ENCODE assay signal across 20 cellular contexts in genomic region chr3:99509224-99509623, GRCh38.
A peak's percentile ranks its signal among the peaks of the same experiment; 100 is the strongest.
DNase-seq lines count a peak whose midpoint lies in the region; ATAC-seq and TF ChIP-seq lines count a peak whose summit lies in the region.
"Had no signal": no experiment of that assay in that cellular context is flagged by ENCODE, and none has a peak within 500 bp of the region (broad histone marks: within the 10 kb centered on the region; RNA-seq: fewer than 3 reads in every experiment).

No MANE protein-coding gene starts in this region.

- H2AFZ ChIP-seq in SK-N-SH (ENCODE audit: low read depth): peak overlapping the region; percentile 45; the same call in 1 of the 2 replicates

- TF ChIP-seq CTCF in left ventricle myocardium inferior (IDR thresholded peaks at IDR 0.05; ENCODE audit: borderline replicate concordance) (no peak), SK-N-SH (IDR thresholded peaks at IDR 0.05) (no peak), fibroblast of villous mesenchyme (IDR thresholded peaks at IDR 0.05; ENCODE audit: insufficient read depth, low read depth, low read length) (no peak), stomach (IDR thresholded peaks at IDR 0.05) (no peak)
- no peak for TF ChIP-seq CTCF in activated CD8-positive, alpha-beta T cell treated with anti-CD3 and anti-CD28 coated beads for 36 hours (IDR thresholded peaks at IDR 0.05)

- peak in 1 of 3 donors; percentile 47 for DNase-seq in right cardiac atrium
- DNase-seq in left ventricle myocardium inferior: no peak
- no peak for DNase-seq in SK-N-SH
- peak; percentile 66 for DNase-seq in fibroblast of villous mesenchyme (ENCODE audit: low read depth)
- DNase-seq in stomach: no peak
- DNase-seq in activated CD8-positive, alpha-beta T cell treated with anti-CD3 and anti-CD28 coated beads for 36 hours: no peak
- DNase-seq in HK-2 (ENCODE audit: unreplicated experiment): no peak
- DNase-seq in NCI-H1436 (lab: John Stamatoyannopoulos, UW): no peak
- DNase-seq: ACHN; activated CD4-positive, alpha-beta T cell treated with anti-CD3 and anti-CD28 coated beads, Interleukin-2, amount 10 ng/mL, durations not matched to agents 24 days and 14 days; Caco-2; GF-D8; glutamatergic neuron; KBM-7; midbrain; NCI-H1105 treated with DMSO at 0.1 percent for 48 hours; NCI-H2171 treated with DMSO at 0.1 percent for 48 hours; stimulated activated CD4-positive, alpha-beta T cell treated with anti-CD3 and anti-CD28 coated beads, Interleukin-4, amount 100 ng/mL, for 24 hours; tibial artery had no signal

- TF ChIP-seq EP300 in SK-N-SH (IDR thresholded peaks at IDR 0.05; ENCODE audit: borderline replicate concordance in 1 of 2, low read depth in 1 of 2, low read length in 1 of 2): no peak
- TF ChIP-seq EP300 in stomach (IDR thresholded peaks at IDR 0.05): no peak

- H4K20me1 ChIP-seq in SK-N-SH (ENCODE audit: insufficient read depth): no peaks in the 10 kb centered on the region

- H3K9me2 ChIP-seq in SK-N-SH: no peaks in the 10 kb centered on the region

- no peak overlapping the region for H3K4me3 Mint-ChIP-seq in activated CD8-positive, alpha-beta T cell treated with anti-CD3 and anti-CD28 coated beads for 36 hours
- H3K4me3 Mint-ChIP-seq: activated CD4-positive, alpha-beta T cell treated with anti-CD3 and anti-CD28 coated beads, Interleukin-2, amount 10 ng/mL, durations not matched to agents 24 days and 14 days had no signal

- H3K36me3 Mint-ChIP-seq in activated CD8-positive, alpha-beta T cell treated with anti-CD3 and anti-CD28 coated beads for 36 hours (ENCODE audit: low read depth): no peaks in the 10 kb centered on the region

- WGBS in right cardiac atrium: 60% methylated on average over 5 of the region's 5 CpGs
- WGBS in SK-N-SH (ENCODE audit: low lambda C conversion rate): 6% methylated on average over 5 of the region's 5 CpGs
- WGBS in stomach, 5 donors: 59 to 70% (median 65%) methylated on average over 5 of the region's 5 CpGs

- no peak for TF ChIP-seq POLR2A in stomach (IDR thresholded peaks at IDR 0.05)

- H3K4me2 ChIP-seq in SK-N-SH: peak overlapping the region; percentile 45

- no peaks in the 10 kb centered on the region for H3K9me3 ChIP-seq in right cardiac atrium (ENCODE audit: control insufficient read depth, low read length)
- no peaks in the 10 kb centered on the region for H3K9me3 ChIP-seq in left ventricle myocardium inferior (replicated peaks)
- H3K9me3 ChIP-seq in SK-N-SH: no peaks in the 10 kb centered on the region
- no peaks in the 10 kb centered on the region for H3K9me3 ChIP-seq in stomach
- H3K9me3 ChIP-seq: Caco-2, neutrophil, tibial artery had no signal

- no peaks in the 10 kb centered on the region for H3K27me3 ChIP-seq in right cardiac atrium (ENCODE audit: control insufficient read depth, insufficient read depth)
- no peaks in the 10 kb centered on the region for H3K27me3 ChIP-seq in left ventricle myocardium inferior (ENCODE audit: low read depth)
- H3K27me3 ChIP-seq in SK-N-SH (ENCODE audit: insufficient read depth): no peaks in the 10 kb centered on the region
- no peaks in the 10 kb centered on the region for H3K27me3 ChIP-seq in stomach
- H3K27me3 ChIP-seq: neutrophil, tibial artery had no signal

- peak; percentile 45 to 75 for ATAC-seq in right cardiac atrium
- ATAC-seq in activated CD8-positive, alpha-beta T cell treated with anti-CD3 and anti-CD28 coated beads for 36 hours: no peak

- H3K9me3 Mint-ChIP-seq in activated CD8-positive, alpha-beta T cell treated with anti-CD3 and anti-CD28 coated beads for 36 hours: no peaks in the 10 kb centered on the region
- H3K9me3 Mint-ChIP-seq: activated CD4-positive, alpha-beta T cell treated with anti-CD3 and anti-CD28 coated beads, Interleukin-2, amount 10 ng/mL, durations not matched to agents 24 days and 14 days had no signal

- H3K27me3 Mint-ChIP-seq in activated CD8-positive, alpha-beta T cell treated with anti-CD3 and anti-CD28 coated beads for 36 hours: no peaks in the 10 kb centered on the region
- H3K27me3 Mint-ChIP-seq: activated CD4-positive, alpha-beta T cell treated with anti-CD3 and anti-CD28 coated beads, Interleukin-2, amount 10 ng/mL, durations not matched to agents 24 days and 14 days had no signal

- CTCF ChIA-PET in SK-N-SH (lab: Yijun Ruan, JAX): interaction anchor here (0.6 kb wide), 1 partner anchor 10 kb away, joined by 3 read pairs; no protein-coding TSS in a partner anchor
- CTCF ChIA-PET in activated CD8-positive, alpha-beta T cell treated with anti-CD3 and anti-CD28 coated beads for 36 hours (lab: Charles Lee): interaction anchor here (1.0 kb wide), 1 partner anchor 299 kb away, joined by 3 read pairs; no protein-coding TSS in a partner anchor

- POLR2A ChIA-PET in SK-N-SH (lab: Yijun Ruan, JAX): no interaction called here
- POLR2A ChIA-PET in activated CD8-positive, alpha-beta T cell treated with anti-CD3 and anti-CD28 coated beads for 36 hours (lab: Charles Lee): no interaction called here

- H3K4me3 ChIP-seq in right cardiac atrium (ENCODE audit: low read length): no peak overlapping the region
- H3K4me3 ChIP-seq in left ventricle myocardium inferior: no peak overlapping the region
- H3K4me3 ChIP-seq in SK-N-SH (ENCODE audit: low read depth in 2 of 2, low read length in 1 of 2): peak overlapping the region in 1 of 2 experiments; percentile 36; a peak in 2 of 4 replicates
- H3K4me3 ChIP-seq in fibroblast of villous mesenchyme (ENCODE audit: low read depth, low read length): no peak overlapping the region
- no peak overlapping the region for H3K4me3 ChIP-seq in stomach
- H3K4me3 ChIP-seq: tibial artery had no signal

- H3K27ac Mint-ChIP-seq in activated CD8-positive, alpha-beta T cell treated with anti-CD3 and anti-CD28 coated beads for 36 hours: no peak overlapping the region
- H3K27ac Mint-ChIP-seq: activated CD4-positive, alpha-beta T cell treated with anti-CD3 and anti-CD28 coated beads, Interleukin-2, amount 10 ng/mL, durations not matched to agents 24 days and 14 days had no signal

- H3K4me1 ChIP-seq in right cardiac atrium (ENCODE audit: control insufficient read depth, insufficient read depth, low read length) (peaks cover 3% of the 10 kb centered on the region), left ventricle myocardium inferior (peaks cover 24% of the 10 kb centered on the region), SK-N-SH (ENCODE audit: control insufficient read depth in 1 of 2, insufficient read depth in 2 of 2, low read depth in 1 of 2, low read length in 1 of 2) (peaks cover 0 to 14% of the 10 kb centered on the region in 2 experiments; a peak in 3 of 4 replicates), stomach (no peaks in the 10 kb centered on the region)
- H3K4me1 ChIP-seq: Caco-2 had no signal

- H3K36me3 ChIP-seq in left ventricle myocardium inferior: no peaks in the 10 kb centered on the region
- no peaks in the 10 kb centered on the region for H3K36me3 ChIP-seq in SK-N-SH (replicated peaks in 1 of 2; ENCODE audit: control insufficient read depth in 1 of 2, insufficient read depth in 2 of 2, low read length in 1 of 2)
- H3K36me3 ChIP-seq in stomach: no peaks in the 10 kb centered on the region
- H3K36me3 ChIP-seq: neutrophil, tibial artery had no signal

- peaks cover 3% of the 10 kb centered on the region for H3K4me1 Mint-ChIP-seq in activated CD8-positive, alpha-beta T cell treated with anti-CD3 and anti-CD28 coated beads for 36 hours (ENCODE audit: low read depth)

- H3F3A ChIP-seq in SK-N-SH (replicated peaks; ENCODE audit: insufficient read depth): peaks cover 9% of the 10 kb centered on the region

- TF ChIP-seq RAD21 in SK-N-SH (IDR thresholded peaks at IDR 0.05; ENCODE audit: low read length): no peak

- intact Hi-C loops in right cardiac atrium (cut with DNase I) (loop anchor here in 2 of 4 donors (10.0 kb wide), 2 partner anchors 176 to 246 kb away; no protein-coding TSS in a partner anchor), left ventricle myocardium inferior (cut with micrococcal nuclease) (no loop called here), stomach (cut with DNase I; ENCODE audit: low total_unique reads) (loop anchor here (10.0 kb wide), 1 partner anchor 176 kb away; no protein-coding TSS in a partner anchor)
- intact Hi-C loops in activated CD8-positive, alpha-beta T cell treated with anti-CD3 and anti-CD28 coated beads for 36 hours (cut with micrococcal nuclease): no loop called here

- H3K79me2 ChIP-seq in SK-N-SH (ENCODE audit: insufficient read depth): no peaks in the 10 kb centered on the region

- H3K9ac ChIP-seq in SK-N-SH: no peak overlapping the region

- no peak overlapping the region for H3K27ac ChIP-seq in right cardiac atrium (ENCODE audit: low read length)
- no peak overlapping the region for H3K27ac ChIP-seq in left ventricle myocardium inferior (replicated peaks)
- H3K27ac ChIP-seq in SK-N-SH (ENCODE audit: low read depth in 2 of 2, low read length in 1 of 2): peak overlapping the region; percentile 21 to 60; a peak in 3 of 4 replicates
- no peak overlapping the region for H3K27ac ChIP-seq in stomach
- H3K27ac ChIP-seq: neutrophil had no signal

TF ChIP-seq in SK-N-SH, 30 proteins besides CTCF, POLR2A, EP300 and RAD21:
- TF ChIP-seq MAX (IDR thresholded peaks at IDR 0.05; ENCODE audit: low read depth) (no peak), RCOR1 (IDR thresholded peaks at IDR 0.05; ENCODE audit: low read length) (no peak), JUND (IDR thresholded peaks at IDR 0.05) (peak; percentile 30; the same call in 1 of the 2 replicates), FOSL2 (IDR thresholded peaks at IDR 0.05; ENCODE audit: borderline replicate concordance, low read depth) (0 out of 2 replicates have a peak, but pooled peaks have one; percentile 14), NFIC (IDR thresholded peaks at IDR 0.05; ENCODE audit: borderline replicate concordance) (peak; percentile 35; the same call in 1 of the 2 replicates)

Comparison
In these comparisons a context has a peak if more than half of its experiments do, and no peak if none do; other contexts are left out.
1. H3K27ac ChIP-seq: peak in SK-N-SH (2 of 2); none in right cardiac atrium (single experiment), left ventricle myocardium inferior (single experiment) and stomach (0 of 5).